1 cellular context compared by ENCODE assay signal in the genomic region with DNA sequence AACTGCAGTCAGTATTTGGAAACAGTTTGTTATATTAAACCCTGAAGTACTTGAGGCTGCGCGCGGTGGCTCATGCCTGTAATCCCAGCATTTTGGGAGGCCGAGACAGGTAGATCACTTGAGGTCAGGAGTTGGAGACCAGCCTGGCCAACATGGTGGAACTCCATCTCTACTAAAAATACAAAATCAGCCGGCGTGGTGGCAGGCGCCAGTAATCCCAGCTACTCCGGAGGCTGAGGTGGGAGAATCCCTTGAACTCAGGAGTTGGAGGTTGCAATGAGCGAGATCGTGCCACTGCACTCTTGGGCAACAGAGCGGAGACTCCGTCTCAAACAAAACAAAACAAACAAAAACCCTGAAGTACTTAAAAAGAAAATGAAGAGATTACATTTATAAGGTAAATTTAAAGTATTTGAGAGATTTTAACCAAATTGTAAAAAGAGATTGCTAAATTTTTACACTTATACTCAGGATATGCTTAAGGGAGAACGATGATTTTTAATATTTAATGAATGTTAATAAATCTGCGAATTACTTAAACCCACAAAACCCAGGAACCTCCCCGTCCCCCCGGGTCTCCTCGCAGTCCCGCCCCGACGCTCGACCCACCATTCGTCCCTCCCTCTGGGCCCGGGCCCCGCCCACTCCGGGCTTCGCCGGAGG.
TF ChIP-seq lines count a peak whose summit lies in the region.

No MANE protein-coding gene starts in this region.

TF ChIP-seq in GM23338, 12 proteins besides CTCF, POLR2A, EP300 and RAD21 (continued from another document):
- TF ChIP-seq, protein P1, sequence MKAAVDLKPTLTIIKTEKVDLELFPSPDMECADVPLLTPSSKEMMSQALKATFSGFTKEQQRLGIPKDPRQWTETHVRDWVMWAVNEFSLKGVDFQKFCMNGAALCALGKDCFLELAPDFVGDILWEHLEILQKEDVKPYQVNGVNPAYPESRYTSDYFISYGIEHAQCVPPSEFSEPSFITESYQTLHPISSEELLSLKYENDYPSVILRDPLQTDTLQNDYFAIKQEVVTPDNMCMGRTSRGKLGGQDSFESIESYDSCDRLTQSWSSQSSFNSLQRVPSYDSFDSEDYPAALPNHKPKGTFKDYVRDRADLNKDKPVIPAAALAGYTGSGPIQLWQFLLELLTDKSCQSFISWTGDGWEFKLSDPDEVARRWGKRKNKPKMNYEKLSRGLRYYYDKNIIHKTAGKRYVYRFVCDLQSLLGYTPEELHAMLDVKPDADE (IDR thresholded peaks at IDR 0.05): no peak
